ENCODE assay signal across 1 cellular context in genomic region chr15:71048913-71049675, GRCh38.
TF ChIP-seq lines count a peak whose summit lies in the region.

No MANE protein-coding gene starts in this region.

TF ChIP-seq in IMR-90, 13 proteins besides CTCF, POLR2A, EP300 and RAD21 (continued from another document):
- TF ChIP-seq USF2 (IDR thresholded peaks at IDR 0.05; ENCODE audit: low read depth, low read length) (no peak), BHLHE40 (IDR thresholded peaks at IDR 0.05; ENCODE audit: low read depth, low read length) (no peak; the same call in 1 of the 2 replicates), MAFK (IDR thresholded peaks at IDR 0.05; ENCODE audit: low read depth, low read length) (peak; percentile 36; the same call in 1 of the 2 replicates), NFE2L2 (IDR thresholded peaks at IDR 0.05; ENCODE audit: low read depth, low read length) (peak; percentile 72), ELK1 (IDR thresholded peaks at IDR 0.05; ENCODE audit: borderline replicate concordance, low read depth, low read length) (no peak), FOS (IDR thresholded peaks at IDR 0.05; ENCODE audit: low read depth, low read length) (peak; percentile 84)
